19 cellular contexts compared by ENCODE assay signal in genomic region chr11:129067454-129067853, GRCh38.
"Had no signal": no experiment of that assay in that cellular context is flagged by ENCODE, and none has a peak within 500 bp of the region (broad histone marks: within the 10 kb centered on the region; RNA-seq: fewer than 3 reads in every experiment).

No MANE protein-coding gene starts in this region.

- H3K4me1 Mint-ChIP-seq: activated CD4-positive, alpha-beta T cell treated with anti-CD3 and anti-CD28 coated beads, Interleukin-2, amount 10 ng/mL, durations not matched to agents 7 days and 5 days; activated T-helper 17 cell treated with anti-CD3 and anti-CD28 coated beads, Interleukin-2, amount 50 U/mL, for 72 hours had no signal

- H3K27ac Mint-ChIP-seq: activated CD4-positive, alpha-beta memory T cell treated with anti-CD3 and anti-CD28 coated beads for 36 hours; activated CD4-positive, alpha-beta T cell treated with anti-CD3 and anti-CD28 coated beads, Interleukin-2, amount 10 ng/mL, durations not matched to agents 7 days and 5 days; activated naive CD4-positive, alpha-beta T cell treated with anti-CD3 and anti-CD28 coated beads for 36 hours; activated naive CD8-positive, alpha-beta T cell; activated T-helper 17 cell treated with anti-CD3 and anti-CD28 coated beads, Interleukin-2, amount 50 U/mL, for 72 hours had no signal

- H3K9me3 Mint-ChIP-seq: activated CD4-positive, alpha-beta memory T cell treated with anti-CD3 and anti-CD28 coated beads for 36 hours; activated CD4-positive, alpha-beta T cell treated with anti-CD3 and anti-CD28 coated beads, Interleukin-2, amount 10 ng/mL, durations not matched to agents 7 days and 5 days; activated naive CD4-positive, alpha-beta T cell treated with anti-CD3 and anti-CD28 coated beads for 36 hours; activated T-helper 17 cell treated with anti-CD3 and anti-CD28 coated beads, Interleukin-2, amount 50 U/mL, for 72 hours had no signal

- H3K27ac ChIP-seq: VCaP had no signal

- DNase-seq: activated CD4-positive, alpha-beta memory T cell treated with anti-CD3 and anti-CD28 coated beads for 36 hours; activated CD4-positive, alpha-beta T cell treated with anti-CD3 and anti-CD28 coated beads, Interleukin-2, amount 10 ng/mL, durations not matched to agents 7 days and 5 days; activated CD4-positive, CD25-positive, alpha-beta regulatory T cell; activated CD8-positive, alpha-beta memory T cell treated with anti-CD3 and anti-CD28 coated beads for 24 hours; activated gamma-delta T cell; activated naive CD4-positive, alpha-beta T cell treated with anti-CD3 and anti-CD28 coated beads for 36 hours; activated T-cell treated with anti-CD3 and anti-CD28 coated beads for 4 hours; activated T-cell treated with anti-CD3 and anti-CD28 coated beads, Interleukin-2, amount 50 U/mL, for 48 hours; central memory CD4-positive, alpha-beta T cell; NCI-H1048; NCI-H2029; NCI-H510A treated with DMSO at 0.1 percent for 48 hours; NCI-H69; SIG-M5; T-helper 2 cell; T1000 had no signal

- H3K36me3 Mint-ChIP-seq: activated CD4-positive, alpha-beta memory T cell treated with anti-CD3 and anti-CD28 coated beads for 36 hours had no signal

- ATAC-seq: activated T-helper 17 cell treated with anti-CD3 and anti-CD28 coated beads, Interleukin-2, amount 50 U/mL, for 72 hours had no signal

- H3K27me3 Mint-ChIP-seq: activated CD4-positive, alpha-beta T cell treated with anti-CD3 and anti-CD28 coated beads, Interleukin-2, amount 10 ng/mL, durations not matched to agents 7 days and 5 days; activated naive CD8-positive, alpha-beta T cell; activated T-helper 17 cell treated with anti-CD3 and anti-CD28 coated beads, Interleukin-2, amount 50 U/mL, for 72 hours had no signal

- H3K4me3 Mint-ChIP-seq: activated CD4-positive, alpha-beta memory T cell treated with anti-CD3 and anti-CD28 coated beads for 36 hours; activated CD4-positive, alpha-beta T cell treated with anti-CD3 and anti-CD28 coated beads, Interleukin-2, amount 10 ng/mL, durations not matched to agents 7 days and 5 days; activated naive CD4-positive, alpha-beta T cell treated with anti-CD3 and anti-CD28 coated beads for 36 hours; activated naive CD8-positive, alpha-beta T cell; activated T-helper 17 cell treated with anti-CD3 and anti-CD28 coated beads, Interleukin-2, amount 50 U/mL, for 72 hours had no signal
